Comparison of ENCODE assay signal across 8 cellular contexts in genomic region chr17:82022310-82022980, GRCh38. TPM values are rescaled to one million over a fixed set of nuclear protein-coding genes. Genes with fewer than 3 reads are reported as not detected.
DNase-seq lines count a peak whose midpoint lies in the region; ATAC-seq and TF ChIP-seq lines count a peak whose summit lies in the region.

CENPX (minus strand) TSS chr17:82022878; CDS start chr17:82022861, 17 bp downstream.

- no peak for ATAC-seq in CD8-positive, alpha-beta T cell
- ATAC-seq in HG02798 (IDR thresholded peaks at IDR 0.05; ENCODE audit: poor library complexity, unreplicated experiment) (peak; percentile 12), GM21786 (IDR thresholded peaks at IDR 0.05; ENCODE audit: unreplicated experiment) (no peak)
- no peak for ATAC-seq in activated T-helper 17 cell treated with anti-CD3 and anti-CD28 coated beads, Interleukin-2, amount 50 U/mL, for 72 hours (replicated peaks)

- in situ Hi-C loops in GM13977 (cut with MboI; ENCODE audit: low pct_unique_long_range_greater_than_20kb, low sequenced_read_pairs, unreplicated experiment), result no loop called here

- no peaks in the 10 kb centered on the region for H3K27me3 ChIP-seq in CD8-positive, alpha-beta T cell (ENCODE audit: insufficient read depth, low read length)
- H3K27me3 ChIP-seq in right atrium auricular region (no peaks in the 10 kb centered on the region), skeletal muscle satellite cell (ENCODE audit: control insufficient read depth, insufficient read depth, low read length) (no peaks in the 10 kb centered on the region)

- peaks cover 2% of the 10 kb centered on the region for H3K36me3 Mint-ChIP-seq in CD8-positive, alpha-beta T cell
- H3K36me3 Mint-ChIP-seq in activated T-helper 17 cell treated with anti-CD3 and anti-CD28 coated beads, Interleukin-2, amount 50 U/mL, for 72 hours (ENCODE audit: low read depth), result peaks cover 15% of the 10 kb centered on the region

- peak within 1 kb of the TSS; percentile 87 for H3K9ac ChIP-seq in skeletal muscle satellite cell (ENCODE audit: low read depth, low read length)

- H3K4me2 ChIP-seq in skeletal muscle satellite cell (ENCODE audit: low read length), result peak within 1 kb of the TSS; percentile 100

- peak within 1 kb of the TSS; percentile 84 for H3K4me3 Mint-ChIP-seq in CD8-positive, alpha-beta T cell
- H3K4me3 Mint-ChIP-seq in activated T-helper 17 cell treated with anti-CD3 and anti-CD28 coated beads, Interleukin-2, amount 50 U/mL, for 72 hours, result peak within 1 kb of the TSS; percentile 90

- no peaks in the 10 kb centered on the region for H3K9me3 ChIP-seq in CD8-positive, alpha-beta T cell (ENCODE audit: low read length)
- no peaks in the 10 kb centered on the region for H3K9me3 ChIP-seq in right atrium auricular region
- H3K9me3 ChIP-seq in skeletal muscle satellite cell (replicated peaks; ENCODE audit: low read length), result no peaks in the 10 kb centered on the region

- H3K27ac ChIP-seq in CD8-positive, alpha-beta T cell (ENCODE audit: low read depth, low read length), result peak within 1 kb of the TSS; percentile 42
- H3K27ac ChIP-seq in right atrium auricular region, result peak within 1 kb of the TSS; percentile 50 to 63

- H3K36me3 ChIP-seq in CD8-positive, alpha-beta T cell (ENCODE audit: insufficient read depth, low read length), result no peaks in the 10 kb centered on the region
- H3K36me3 ChIP-seq in right atrium auricular region (peaks cover 11% of the 10 kb centered on the region), skeletal muscle satellite cell (ENCODE audit: insufficient read depth, low read length) (peaks cover 8% of the 10 kb centered on the region)

- no peaks in the 10 kb centered on the region for H3K9me3 Mint-ChIP-seq in CD8-positive, alpha-beta T cell
- no peaks in the 10 kb centered on the region for H3K9me3 Mint-ChIP-seq in activated T-helper 17 cell treated with anti-CD3 and anti-CD28 coated beads, Interleukin-2, amount 50 U/mL, for 72 hours

- peaks cover 23% of the 10 kb centered on the region for H3K4me1 Mint-ChIP-seq in CD8-positive, alpha-beta T cell (ENCODE audit: low read depth)
- H3K4me1 Mint-ChIP-seq in activated T-helper 17 cell treated with anti-CD3 and anti-CD28 coated beads, Interleukin-2, amount 50 U/mL, for 72 hours, result no peaks in the 10 kb centered on the region

- H3K4me3 ChIP-seq in CD8-positive, alpha-beta T cell (ENCODE audit: low read depth, low read length), result peak within 1 kb of the TSS; percentile 90
- H3K4me3 ChIP-seq in right atrium auricular region, result peak within 1 kb of the TSS; percentile 84 to 93
- peak within 1 kb of the TSS; percentile 96 for H3K4me3 ChIP-seq in skeletal muscle satellite cell (ENCODE audit: low read length)

- H3K27ac Mint-ChIP-seq in CD8-positive, alpha-beta T cell, result no peak within 1 kb of the TSS
- peak within 1 kb of the TSS; percentile 75 for H3K27ac Mint-ChIP-seq in activated T-helper 17 cell treated with anti-CD3 and anti-CD28 coated beads, Interleukin-2, amount 50 U/mL, for 72 hours

- DNase-seq in CD8-positive, alpha-beta T cell, result no peak
- DNase-seq in right atrium auricular region (ENCODE audit: low spot score), result no peak
- DNase-seq in GM13977 (ENCODE audit: low spot score), result no peak
- DNase-seq in activated CD4-positive, alpha-beta T cell treated with anti-CD3 and anti-CD28 coated beads for 48 hours, result no peak

- POLR2A ChIA-PET in CD8-positive, alpha-beta T cell (lab: Charles Lee), result interaction anchor here (1.0 to 3.9 kb wide), 6 partner anchors 15 to 197 kb away, joined by 3 to 26 read pairs (median 7); partner anchors contain the start of genes ASPSCR1 and DCXR

- intact Hi-C loops in CD8-positive, alpha-beta T cell (cut with DNase I, micrococcal nuclease), result loop anchor here (1.0 to 10.0 kb wide), 8 partner anchors 45 to 1030 kb away; partner anchors contain the start of genes ACTG1 (in 1 of the 2), ALYREF (in 1 of the 2), ANAPC11 (in 1 of the 2) and ASPSCR1 (in 1 of the 2)

- no peaks in the 10 kb centered on the region for H3K27me3 Mint-ChIP-seq in CD8-positive, alpha-beta T cell (ENCODE audit: low read depth)
- H3K27me3 Mint-ChIP-seq in activated T-helper 17 cell treated with anti-CD3 and anti-CD28 coated beads, Interleukin-2, amount 50 U/mL, for 72 hours, result no peaks in the 10 kb centered on the region

- peaks cover 31% of the 10 kb centered on the region for H3K4me1 ChIP-seq in CD8-positive, alpha-beta T cell (ENCODE audit: insufficient read depth, low read length)
- H3K4me1 ChIP-seq in right atrium auricular region (peaks cover 0 to 28% of the 10 kb centered on the region in 2 donors), skeletal muscle satellite cell (ENCODE audit: control insufficient read depth, insufficient read depth, low read length) (peaks cover 25% of the 10 kb centered on the region)

- CTCF ChIA-PET in CD8-positive, alpha-beta T cell (lab: Charles Lee), result interaction anchor here (0.6 to 13.1 kb wide), 11 partner anchors 27 to 469 kb away, joined by 3 to 220 read pairs (median 4); partner anchors contain the start of genes DUS1L, MAFG and NOTUM

- no peak for TF ChIP-seq CTCF in CD8-positive, alpha-beta T cell (IDR thresholded peaks at IDR 0.05)
- no peak for TF ChIP-seq CTCF in right atrium auricular region (IDR thresholded peaks at IDR 0.05)
- no peak for TF ChIP-seq CTCF in GM13977 (IDR thresholded peaks at IDR 0.05; ENCODE audit: extremely low read depth, insufficient read depth, missing control alignments)

RNA-seq across cellular contexts. Expression of gene CENPX, which starts in this region (rescaled TPM):
- total RNA-seq in CD8-positive, alpha-beta T cell, result 10 to 100 TPM; 11.1 to 14.3 TPM
- 100 to 1,000 TPM in 1 of 2 donors, 10 to 100 TPM in 1; 66.1 to 102 TPM for total RNA-seq in activated T-helper 17 cell treated with anti-CD3 and anti-CD28 coated beads, Interleukin-2, amount 50 U/mL, for 72 hours
- total RNA-seq in right atrium auricular region, result 10 to 100 TPM; 36.5 to 47.6 TPM
- 51.5 and 63.9 TPM in 2 replicates for total RNA-seq in skeletal muscle satellite cell (2012; rRNA removed)
